In the genomic region with DNA sequence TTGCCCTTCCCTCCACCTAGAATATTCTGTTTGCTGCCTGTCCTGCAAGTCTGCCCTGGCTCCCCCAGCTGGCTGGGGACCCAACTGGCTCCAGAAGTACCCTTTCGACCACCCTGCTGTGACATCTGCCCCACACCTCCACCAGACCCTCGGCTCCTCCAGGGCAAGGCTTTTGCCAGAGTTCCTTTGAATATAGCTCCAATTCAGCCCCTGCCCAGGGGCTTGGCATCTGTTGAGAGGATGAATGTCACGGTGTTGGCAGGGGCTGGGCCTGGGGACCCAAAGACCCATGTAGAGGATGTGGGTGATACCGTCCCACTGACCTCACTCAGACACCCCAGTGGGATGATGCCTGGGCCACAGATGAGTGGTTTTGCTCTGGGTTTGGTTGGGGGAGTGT, we compare ENCODE assay signal across 21 cellular contexts. TPM values are rescaled to one million over a fixed set of nuclear protein-coding genes. Genes with fewer than 3 reads are reported as not detected.
DNase-seq lines count a peak whose midpoint lies in the region; ATAC-seq, FAIRE-seq and TF ChIP-seq lines count a peak whose summit lies in the region.
"Had no signal": no experiment of that assay in that cellular context is flagged by ENCODE, and none has a peak within 500 bp of the region (broad histone marks: within the 10 kb centered on the region; RNA-seq: fewer than 3 reads in every experiment).

No MANE protein-coding gene starts in this region.

- H3K4me1 Mint-ChIP-seq in activated CD4-positive, alpha-beta T cell treated with anti-CD3 and anti-CD28 coated beads for 36 hours: peaks cover 50% of the 10 kb centered on the region

- TF ChIP-seq CTCF in coronary artery (IDR thresholded peaks at IDR 0.05): no peak
- no peak for TF ChIP-seq CTCF in osteoblast (IDR thresholded peaks at IDR 0.05; ENCODE audit: extremely low read depth, low read depth, low read length)

- no peak for TF ChIP-seq POLR2A in GM12892 (IDR thresholded peaks at IDR 0.05; ENCODE audit: low read depth, low read length)

- no peaks in the 10 kb centered on the region for H3K9me3 ChIP-seq in osteoblast (ENCODE audit: low read depth, low read length)
- H3K9me3 ChIP-seq: ascending aorta, colonic mucosa, heart right ventricle, upper lobe of left lung had no signal

- H3K4me3 ChIP-seq in coronary artery (no peak overlapping the region), osteoblast (ENCODE audit: insufficient read depth, low read length) (no peak overlapping the region)
- H3K4me3 ChIP-seq: ascending aorta had no signal

- CTCF ChIA-PET in activated CD4-positive, alpha-beta T cell treated with anti-CD3 and anti-CD28 coated beads for 36 hours (lab: Charles Lee): interaction anchor here (1.2 to 4.0 kb wide), 4 partner anchors 23 to 35 kb away, joined by 3 to 32 read pairs (median 6); no protein-coding TSS in a partner anchor

- no peak overlapping the region for H3K27ac ChIP-seq in coronary artery
- H3K27ac ChIP-seq in osteoblast (ENCODE audit: low read depth, low read length): no peak overlapping the region
- H3K27ac ChIP-seq: ascending aorta, colonic mucosa had no signal

- no peak overlapping the region for H2AFZ ChIP-seq in osteoblast (ENCODE audit: low read length)

- peak; percentile 4 for DNase-seq in activated CD4-positive, alpha-beta T cell treated with anti-CD3 and anti-CD28 coated beads for 36 hours
- DNase-seq in activated CD4-positive, alpha-beta T cell treated with anti-CD3 and anti-CD28 coated beads, Interleukin-2, amount 50 U/mL, for 48 hours: no peak
- DNase-seq in GM12892 (ENCODE audit: insufficient read length) (peak; percentile 11), coronary artery (ENCODE audit: low spot score) (peak; percentile 68), osteoblast (ENCODE audit: insufficient read length, low spot score, missing footprints) (peak; percentile 84), Kasumi-1 (lab: John Stamatoyannopoulos, UW) (no peak), G401 (ENCODE audit: low spot score) (no peak)
- DNase-seq: Calu3; colonic mucosa; GF-D8; NCI-H1930; NCI-H774; stimulated activated CD4-positive, alpha-beta T cell treated with anti-CD3 and anti-CD28 coated beads, Interleukin-2, amount 100 ng/mL, for 48 hours had no signal

- H3K4me1 ChIP-seq in osteoblast (ENCODE audit: insufficient read depth, low read length): no peaks in the 10 kb centered on the region
- H3K4me1 ChIP-seq: ascending aorta had no signal

- H3K9me3 Mint-ChIP-seq in activated CD4-positive, alpha-beta T cell treated with anti-CD3 and anti-CD28 coated beads for 36 hours (ENCODE audit: low read depth): peaks cover 1% of the 10 kb centered on the region

- H3K4me2 ChIP-seq in osteoblast (ENCODE audit: insufficient read depth, low read length): no peak overlapping the region

- no peaks in the 10 kb centered on the region for H3K36me3 Mint-ChIP-seq in activated CD4-positive, alpha-beta T cell treated with anti-CD3 and anti-CD28 coated beads for 36 hours (ENCODE audit: low read depth)

- FAIRE-seq in GM12892 (lab: Jason Lieb, UNC): no peak
- FAIRE-seq: RCC 7860 had no signal

- in situ Hi-C loops in G401 (cut with HindIII; ENCODE audit: low sequenced_read_pairs): no loop called here

- intact Hi-C loops in activated CD4-positive, alpha-beta T cell treated with anti-CD3 and anti-CD28 coated beads for 36 hours (cut with DNase I, micrococcal nuclease): no loop called here

- H3K27me3 Mint-ChIP-seq in activated CD4-positive, alpha-beta T cell treated with anti-CD3 and anti-CD28 coated beads for 36 hours: peaks cover 21% of the 10 kb centered on the region

- H3K27me3 ChIP-seq in osteoblast (ENCODE audit: insufficient read depth, low read length): peaks cover 58% of the 10 kb centered on the region

- no peak overlapping the region for H3K27ac Mint-ChIP-seq in activated CD4-positive, alpha-beta T cell treated with anti-CD3 and anti-CD28 coated beads for 36 hours

- POLR2A ChIA-PET in activated CD4-positive, alpha-beta T cell treated with anti-CD3 and anti-CD28 coated beads for 36 hours (lab: Charles Lee): interaction anchor here (1.0 kb wide), 1 partner anchor 74 kb away, joined by 4 read pairs; the partner anchor contains the start of genes BET1L and RIC8A

- H3K36me3 ChIP-seq in osteoblast (ENCODE audit: insufficient read depth, low read length): no peaks in the 10 kb centered on the region
- H3K36me3 ChIP-seq: ascending aorta, colonic mucosa, heart right ventricle, upper lobe of left lung had no signal

- no peak for ATAC-seq in activated CD4-positive, alpha-beta T cell treated with anti-CD3 and anti-CD28 coated beads for 36 hours
- no peak for ATAC-seq in GM19035 (IDR thresholded peaks at IDR 0.05; ENCODE audit: unreplicated experiment)
- ATAC-seq: esophagus mucosa, heart right ventricle had no signal

- H3K79me2 ChIP-seq in osteoblast (ENCODE audit: insufficient read depth, low read length): no peaks in the 10 kb centered on the region

- H4K20me1 ChIP-seq in osteoblast (ENCODE audit: insufficient read depth, low read length): no peaks in the 10 kb centered on the region

- peak overlapping the region; percentile 65 for H3K4me3 Mint-ChIP-seq in activated CD4-positive, alpha-beta T cell treated with anti-CD3 and anti-CD28 coated beads for 36 hours

RNA-seq across cellular contexts. Expression of gene NLRP6, which starts 4.0 kb away (rescaled TPM):
- under 1 TPM; 0.32 to 0.57 TPM for total RNA-seq in activated CD4-positive, alpha-beta T cell treated with anti-CD3 and anti-CD28 coated beads for 36 hours
- polyA plus RNA-seq in GM12892 (2012; ENCODE audit: missing spikeins): not detected
- not detected in 2 replicates for total RNA-seq in osteoblast
- not detected in 2 replicates for total RNA-seq in G401 (2014; rRNA removed; shearing (Covaris generic))
- total RNA-seq: ascending aorta, Calu3, myocyte had no signal

RNA-seq across cellular contexts. Expression of gene PGGHG, which starts 6.8 kb away (rescaled TPM):
- total RNA-seq in activated CD4-positive, alpha-beta T cell treated with anti-CD3 and anti-CD28 coated beads for 36 hours: 10 to 100 TPM; 73.4 to 82.3 TPM
- 13.7 TPM for polyA plus RNA-seq in GM12892 (2012; ENCODE audit: missing spikeins)
- total RNA-seq in osteoblast: 7.7 and 8.7 TPM in 2 replicates
- 18.8 and 20.4 TPM in 2 replicates for total RNA-seq in G401 (2014; rRNA removed; shearing (Covaris generic))

RNA-seq across cellular contexts. Expression of gene IFITM5, which starts 17.2 kb away (rescaled TPM):
- not detected for total RNA-seq in activated CD4-positive, alpha-beta T cell treated with anti-CD3 and anti-CD28 coated beads for 36 hours
- polyA plus RNA-seq in GM12892 (2012; ENCODE audit: missing spikeins): not detected
- total RNA-seq in osteoblast: not detected in 2 replicates
- not detected in 2 replicates for total RNA-seq in G401 (2014; rRNA removed; shearing (Covaris generic))
- total RNA-seq: activated CD8-positive, alpha-beta memory T cell treated with anti-CD3 and anti-CD28 coated beads for 36 hours; ascending aorta; Calu3; colonic mucosa; esophagus mucosa; heart right ventricle; myocyte; upper lobe of left lung had no signal
- polyA plus RNA-seq: heart right ventricle had no signal

RNA-seq across cellular contexts. Expression of gene IFITM2, which starts 25.4 kb away (rescaled TPM):
- 100 to 1,000 TPM; 451 to 474 TPM for total RNA-seq in activated CD4-positive, alpha-beta T cell treated with anti-CD3 and anti-CD28 coated beads for 36 hours
- 157 TPM for polyA plus RNA-seq in GM12892 (2012; ENCODE audit: missing spikeins)
- 54.5 and 105 TPM in 2 replicates for total RNA-seq in osteoblast
- 7.8 and 31.3 TPM in 2 replicates for total RNA-seq in G401 (2014; rRNA removed; shearing (Covaris generic))

RNA-seq across cellular contexts. Expression of gene IFITM1, which starts 31.7 kb away (rescaled TPM):
- 100 to 1,000 TPM; 248 to 285 TPM for total RNA-seq in activated CD4-positive, alpha-beta T cell treated with anti-CD3 and anti-CD28 coated beads for 36 hours
- 237 TPM for polyA plus RNA-seq in GM12892 (2012; ENCODE audit: missing spikeins)
- total RNA-seq in osteoblast: 48.6 and 64.4 TPM in 2 replicates
- 76.4 and 108 TPM in 2 replicates for total RNA-seq in G401 (2014; rRNA removed; shearing (Covaris generic))

Comparison
In these comparisons a context has a peak if more than half of its experiments do, and no peak if none do; other contexts are left out.
1. DNase-seq: peak in activated CD4-positive, alpha-beta T cell treated with anti-CD3 and anti-CD28 coated beads for 36 hours (single experiment), GM12892 (single experiment), coronary artery (single experiment) and osteoblast (single experiment); none in activated CD4-positive, alpha-beta T cell treated with anti-CD3 and anti-CD28 coated beads, Interleukin-2, amount 50 U/mL, for 48 hours (0 of 2), Kasumi-1 (0 of 2) and G401 (single experiment).